ENCODE assay signal across 18 cellular contexts in genomic region chr1:99749504-99749903, GRCh38. TPM values are rescaled to one million over a fixed set of nuclear protein-coding genes. Genes with fewer than 3 reads are reported as not detected.
DNase-seq lines count a peak whose midpoint lies in the region; ATAC-seq, FAIRE-seq and TF ChIP-seq lines count a peak whose summit lies in the region.
"Had no signal": no experiment of that assay in that cellular context is flagged by ENCODE, and none has a peak within 500 bp of the region (broad histone marks: within the 10 kb centered on the region; RNA-seq: fewer than 3 reads in every experiment).

No MANE protein-coding gene starts in this region.

- peak; percentile 53 for ATAC-seq in stimulated activated naive CD8-positive, alpha-beta T cell treated with anti-CD3 and anti-CD28 coated beads, Interleukin-15, amount 100 ng/mL, for 72 hours
- no peak for ATAC-seq in stimulated activated naive CD8-positive, alpha-beta T cell treated with anti-CD3 and anti-CD28 coated beads, Interleukin-15, Interleukin-2, amounts not matched to agents 100 U/mL and 50 U/mL, for 24 hours
- ATAC-seq in HG02623 (IDR thresholded peaks at IDR 0.05; ENCODE audit: unreplicated experiment) (peak; percentile 13), HG03175 (IDR thresholded peaks at IDR 0.05; ENCODE audit: unreplicated experiment) (peak; percentile 21)
- ATAC-seq in stimulated activated naive B cell treated with anti-CD40 and anti-IgM and Interleukin-4, amounts not matched to agents 10 μg/mL and 1 μg/mL and 100 μg/mL, for 72 hours (replicated peaks) = peak; percentile 10 to 25
- no peak for ATAC-seq in activated CD8-positive, alpha-beta memory T cell treated with anti-CD3 and anti-CD28 coated beads, Interleukin-2, amount 10 ng/mL, durations not matched to agents 7 days and 5 days
- ATAC-seq: foreskin keratinocyte had no signal

- no peak overlapping the region for H3K27ac Mint-ChIP-seq in stimulated activated naive CD8-positive, alpha-beta T cell treated with anti-CD3 and anti-CD28 coated beads, Interleukin-15, amount 100 ng/mL, for 72 hours
- no peak overlapping the region for H3K27ac Mint-ChIP-seq in stimulated activated naive B cell treated with anti-CD40 and anti-IgM and Interleukin-4, amounts not matched to agents 10 μg/mL and 1 μg/mL and 100 μg/mL, for 72 hours
- H3K27ac Mint-ChIP-seq in activated CD8-positive, alpha-beta memory T cell treated with anti-CD3 and anti-CD28 coated beads, Interleukin-2, amount 10 ng/mL, durations not matched to agents 7 days and 5 days = no peak overlapping the region
- H3K27ac Mint-ChIP-seq in mesothelial cell of epicardium = no peak overlapping the region
- H3K27ac Mint-ChIP-seq: activated naive CD4-positive, alpha-beta T cell treated with anti-CD3 and anti-CD28 coated beads, Interleukin-2, amount 50 U/mL, for 72 hours; CD4-positive, CD25-positive, alpha-beta regulatory T cell had no signal

- no peaks in the 10 kb centered on the region for H3K27me3 Mint-ChIP-seq in stimulated activated naive CD8-positive, alpha-beta T cell treated with anti-CD3 and anti-CD28 coated beads, Interleukin-15, amount 100 ng/mL, for 72 hours
- peaks cover 0 to 4% of the 10 kb centered on the region in 2 donors for H3K27me3 Mint-ChIP-seq in stimulated activated naive B cell treated with anti-CD40 and anti-IgM and Interleukin-4, amounts not matched to agents 10 μg/mL and 1 μg/mL and 100 μg/mL, for 72 hours
- H3K27me3 Mint-ChIP-seq in activated CD8-positive, alpha-beta memory T cell treated with anti-CD3 and anti-CD28 coated beads, Interleukin-2, amount 10 ng/mL, durations not matched to agents 7 days and 5 days = no peaks in the 10 kb centered on the region
- no peaks in the 10 kb centered on the region for H3K27me3 Mint-ChIP-seq in mesothelial cell of epicardium (ENCODE audit: low read depth)

- intact Hi-C loops in kidney (cut with DNase I) = no loop called here

- no peaks in the 10 kb centered on the region for H3K9me3 ChIP-seq in kidney (ENCODE audit: control insufficient read depth in 1 of 2, low read length in 2 of 2)
- H3K9me3 ChIP-seq: HAP-1, thoracic aorta had no signal

- DNase-seq in stimulated activated naive CD8-positive, alpha-beta T cell treated with anti-CD3 and anti-CD28 coated beads, Interleukin-15, amount 100 ng/mL, for 72 hours = no peak
- no peak for DNase-seq in stimulated activated naive CD8-positive, alpha-beta T cell treated with anti-CD3 and anti-CD28 coated beads, Interleukin-15, Interleukin-2, amounts not matched to agents 100 U/mL and 50 U/mL, for 24 hours
- no peak for DNase-seq in stimulated activated naive B cell treated with anti-CD40 and anti-IgM and Interleukin-4, amounts not matched to agents 10 μg/mL and 1 μg/mL and 100 μg/mL, for 72 hours
- DNase-seq in activated CD8-positive, alpha-beta memory T cell treated with anti-CD3 and anti-CD28 coated beads, Interleukin-2, amount 10 ng/mL, durations not matched to agents 7 days and 5 days = no peak
- DNase-seq in kidney (no peak), mesothelial cell of epicardium (ENCODE audit: low spot score in 2 of 2, unreplicated experiment in 2 of 2) (no peak)
- DNase-seq: foreskin keratinocyte; MV-4-11; stimulated activated CD4-positive, alpha-beta T cell treated with anti-CD3 and anti-CD28 coated beads, Interleukin-12 subunit alpha, Interleukin-12 subunit beta, amount 100 ng/mL, for 4 hours had no signal

- peaks cover 3 to 4% of the 10 kb centered on the region in 2 donors for H3K4me1 ChIP-seq in kidney (ENCODE audit: control insufficient read depth in 1 of 2, insufficient read depth in 1 of 2, low read depth in 1 of 2, low read length in 2 of 2)
- H3K4me1 ChIP-seq: parathyroid adenoma had no signal

- H3K9me3 Mint-ChIP-seq in stimulated activated naive CD8-positive, alpha-beta T cell treated with anti-CD3 and anti-CD28 coated beads, Interleukin-15, amount 100 ng/mL, for 72 hours = no peaks in the 10 kb centered on the region
- no peaks in the 10 kb centered on the region for H3K9me3 Mint-ChIP-seq in stimulated activated naive B cell treated with anti-CD40 and anti-IgM and Interleukin-4, amounts not matched to agents 10 μg/mL and 1 μg/mL and 100 μg/mL, for 72 hours
- H3K9me3 Mint-ChIP-seq in activated CD8-positive, alpha-beta memory T cell treated with anti-CD3 and anti-CD28 coated beads, Interleukin-2, amount 10 ng/mL, durations not matched to agents 7 days and 5 days (ENCODE audit: low read depth) = no peaks in the 10 kb centered on the region
- H3K9me3 Mint-ChIP-seq in mesothelial cell of epicardium = peaks cover 9% of the 10 kb centered on the region
- H3K9me3 Mint-ChIP-seq: CD4-positive, CD25-positive, alpha-beta regulatory T cell had no signal

- H3K9ac ChIP-seq in kidney (ENCODE audit: low read length in 2 of 2) = no peak overlapping the region
- H3K9ac ChIP-seq: parathyroid adenoma had no signal

- peaks cover 37% of the 10 kb centered on the region for H3K4me1 Mint-ChIP-seq in stimulated activated naive CD8-positive, alpha-beta T cell treated with anti-CD3 and anti-CD28 coated beads, Interleukin-15, amount 100 ng/mL, for 72 hours
- peaks cover 6 to 10% of the 10 kb centered on the region in 2 donors for H3K4me1 Mint-ChIP-seq in stimulated activated naive B cell treated with anti-CD40 and anti-IgM and Interleukin-4, amounts not matched to agents 10 μg/mL and 1 μg/mL and 100 μg/mL, for 72 hours
- peaks cover 21% of the 10 kb centered on the region for H3K4me1 Mint-ChIP-seq in activated CD8-positive, alpha-beta memory T cell treated with anti-CD3 and anti-CD28 coated beads, Interleukin-2, amount 10 ng/mL, durations not matched to agents 7 days and 5 days
- H3K4me1 Mint-ChIP-seq in mesothelial cell of epicardium = peaks cover 4% of the 10 kb centered on the region

- no peaks in the 10 kb centered on the region for H3K36me3 Mint-ChIP-seq in stimulated activated naive B cell treated with anti-CD40 and anti-IgM and Interleukin-4, amounts not matched to agents 10 μg/mL and 1 μg/mL and 100 μg/mL, for 72 hours
- H3K36me3 Mint-ChIP-seq in activated CD8-positive, alpha-beta memory T cell treated with anti-CD3 and anti-CD28 coated beads, Interleukin-2, amount 10 ng/mL, durations not matched to agents 7 days and 5 days = peaks cover 5% of the 10 kb centered on the region
- H3K36me3 Mint-ChIP-seq in mesothelial cell of epicardium = peaks cover 25% of the 10 kb centered on the region
- H3K36me3 Mint-ChIP-seq: activated naive CD4-positive, alpha-beta T cell treated with anti-CD3 and anti-CD28 coated beads, Interleukin-2, amount 50 U/mL, for 72 hours had no signal

- CTCF ChIA-PET in activated CD8-positive, alpha-beta memory T cell treated with anti-CD3 and anti-CD28 coated beads, Interleukin-2, amount 10 ng/mL, durations not matched to agents 7 days and 5 days (lab: Charles Lee) = no interaction called here

- no peak for FAIRE-seq in kidney (lab: Jason Lieb, UNC)

- no peak overlapping the region for H3K27ac ChIP-seq in kidney (ENCODE audit: low read depth in 2 of 2, low read length in 2 of 2)
- H3K27ac ChIP-seq: cardiac muscle cell, foreskin keratinocyte, parathyroid adenoma, thoracic aorta, VCaP had no signal

- H3K4me3 ChIP-seq in kidney (ENCODE audit: low read length in 2 of 2) = no peak overlapping the region
- H3K4me3 ChIP-seq: cardiac muscle cell, HAP-1, thoracic aorta had no signal

- TF ChIP-seq CTCF in kidney (IDR thresholded peaks at IDR 0.05; ENCODE audit: borderline replicate concordance, extremely low read depth, insufficient read depth) (no peak), mesothelial cell of epicardium (IDR thresholded peaks at IDR 0.05; ENCODE audit: unreplicated experiment) (no peak)

- no peak overlapping the region for H3K4me3 Mint-ChIP-seq in stimulated activated naive CD8-positive, alpha-beta T cell treated with anti-CD3 and anti-CD28 coated beads, Interleukin-15, amount 100 ng/mL, for 72 hours
- H3K4me3 Mint-ChIP-seq in stimulated activated naive B cell treated with anti-CD40 and anti-IgM and Interleukin-4, amounts not matched to agents 10 μg/mL and 1 μg/mL and 100 μg/mL, for 72 hours = no peak overlapping the region
- H3K4me3 Mint-ChIP-seq in activated CD8-positive, alpha-beta memory T cell treated with anti-CD3 and anti-CD28 coated beads, Interleukin-2, amount 10 ng/mL, durations not matched to agents 7 days and 5 days = no peak overlapping the region
- H3K4me3 Mint-ChIP-seq in mesothelial cell of epicardium = no peak overlapping the region
- H3K4me3 Mint-ChIP-seq: CD4-positive, CD25-positive, alpha-beta regulatory T cell had no signal

- no peaks in the 10 kb centered on the region for H3K36me3 ChIP-seq in kidney (ENCODE audit: control insufficient read depth in 1 of 2, insufficient read depth in 2 of 2, low read length in 2 of 2)
- H3K36me3 ChIP-seq: cardiac muscle cell, HAP-1, thoracic aorta had no signal

RNA-seq across cellular contexts. Expression of gene FRRS1, which starts 16.9 kb away (rescaled TPM):
- 1 to 10 TPM; 3.6 to 4.9 TPM for total RNA-seq in activated CD8-positive, alpha-beta memory T cell treated with anti-CD3 and anti-CD28 coated beads, Interleukin-2, amount 10 ng/mL, durations not matched to agents 7 days and 5 days
- total RNA-seq in kidney = 7.4 TPM
- polyA plus RNA-seq in kidney (ENCODE audit: insufficient read depth, low read depth, low replicate concordance) = 1.0 TPM
- 19.5 to 22.5 TPM (median 20.4 TPM) in 3 replicates for total RNA-seq in mesothelial cell of epicardium

Comparison
In these comparisons a context has a peak if more than half of its experiments do, and no peak if none do; other contexts are left out.
1. ATAC-seq: peak in stimulated activated naive CD8-positive, alpha-beta T cell treated with anti-CD3 and anti-CD28 coated beads, Interleukin-15, amount 100 ng/mL, for 72 hours (single experiment), HG02623 (single experiment), HG03175 (single experiment) and stimulated activated naive B cell treated with anti-CD40 and anti-IgM and Interleukin-4, amounts not matched to agents 10 μg/mL and 1 μg/mL and 100 μg/mL, for 72 hours (2 of 2); none in stimulated activated naive CD8-positive, alpha-beta T cell treated with anti-CD3 and anti-CD28 coated beads, Interleukin-15, Interleukin-2, amounts not matched to agents 100 U/mL and 50 U/mL, for 24 hours (single experiment) and activated CD8-positive, alpha-beta memory T cell treated with anti-CD3 and anti-CD28 coated beads, Interleukin-2, amount 10 ng/mL, durations not matched to agents 7 days and 5 days (single experiment).